In genomic region chr1:226938903-226939438, GRCh38 we compare ENCODE assay signal across 8 cellular contexts. TPM values are rescaled to one million over a fixed set of nuclear protein-coding genes. Genes with fewer than 3 reads are reported as not detected.
DNase-seq lines count a peak whose midpoint lies in the region; ATAC-seq and TF ChIP-seq lines count a peak whose summit lies in the region.

No MANE protein-coding gene starts in this region.

- H3K36me3 Mint-ChIP-seq in activated CD4-positive, alpha-beta T cell treated with anti-CD3 and anti-CD28 coated beads, Interleukin-2, amount 10 ng/mL, durations not matched to agents 24 days and 14 days (ENCODE audit: low read depth), result peaks cover 16% of the 10 kb centered on the region
- H3K36me3 Mint-ChIP-seq in dendritic cell treated with granulocyte-macrophage colony-stimulating factor and Interleukin-4, amounts not matched to agents 40 ng/mL and 50 ng/mL, for 4 days (ENCODE audit: low read depth), result peaks cover 30% of the 10 kb centered on the region

- H3K4me3 ChIP-seq in OCI-LY1 (ENCODE audit: low read depth, low read length, poor library complexity, severe bottlenecking) (peak overlapping the region; percentile 69), mucosa of rectum (ENCODE audit: low read length in 2 of 2) (peak overlapping the region; percentile 77 to 89)

- peak overlapping the region; percentile 93 for H3K4me3 Mint-ChIP-seq in activated CD4-positive, alpha-beta T cell treated with anti-CD3 and anti-CD28 coated beads, Interleukin-2, amount 10 ng/mL, durations not matched to agents 24 days and 14 days
- H3K4me3 Mint-ChIP-seq in dendritic cell treated with granulocyte-macrophage colony-stimulating factor and Interleukin-4, amounts not matched to agents 40 ng/mL and 50 ng/mL, for 4 days, result peak overlapping the region; percentile 82

- ATAC-seq in HG03139 (IDR thresholded peaks at IDR 0.05; ENCODE audit: unreplicated experiment), result no peak

- H2AFZ ChIP-seq in OCI-LY1 (ENCODE audit: low read length), result peak overlapping the region; percentile 17; the same call in 1 of the 2 replicates

- no peaks in the 10 kb centered on the region for H4K20me1 ChIP-seq in OCI-LY1 (ENCODE audit: insufficient read depth, low read length)

- H3K27me3 Mint-ChIP-seq in activated CD4-positive, alpha-beta T cell treated with anti-CD3 and anti-CD28 coated beads, Interleukin-2, amount 10 ng/mL, durations not matched to agents 24 days and 14 days, result no peaks in the 10 kb centered on the region
- no peaks in the 10 kb centered on the region for H3K27me3 Mint-ChIP-seq in dendritic cell treated with granulocyte-macrophage colony-stimulating factor and Interleukin-4, amounts not matched to agents 40 ng/mL and 50 ng/mL, for 4 days

- H3K27me3 ChIP-seq in OCI-LY1 (ENCODE audit: insufficient read depth, low read length), result no peaks in the 10 kb centered on the region
- no peaks in the 10 kb centered on the region for H3K27me3 ChIP-seq in mucosa of rectum (ENCODE audit: control insufficient read depth in 2 of 2, insufficient read depth in 2 of 2, low read length in 2 of 2)

- H3K27ac Mint-ChIP-seq in activated CD4-positive, alpha-beta T cell treated with anti-CD3 and anti-CD28 coated beads, Interleukin-2, amount 10 ng/mL, durations not matched to agents 24 days and 14 days, result peak overlapping the region; percentile 99
- peak overlapping the region; percentile 98 for H3K27ac Mint-ChIP-seq in dendritic cell treated with granulocyte-macrophage colony-stimulating factor and Interleukin-4, amounts not matched to agents 40 ng/mL and 50 ng/mL, for 4 days

- H3K9me2 ChIP-seq in OCI-LY1 (ENCODE audit: low read depth, low read length), result no peaks in the 10 kb centered on the region

- H3F3A ChIP-seq in OCI-LY1 (ENCODE audit: insufficient read depth, low read length), result no peaks in the 10 kb centered on the region

- peak; percentile 64 for DNase-seq in activated CD4-positive, alpha-beta T cell treated with anti-CD3 and anti-CD28 coated beads, Interleukin-2, amount 10 ng/mL, durations not matched to agents 24 days and 14 days
- no peak for DNase-seq in activated CD4-positive, alpha-beta T cell treated with anti-CD3 and anti-CD28 coated beads, Interleukin-2, amount 50 U/mL, for 4 hours
- DNase-seq in activated gamma-delta T cell treated with Interleukin-2 at 50 U/mL for 16 hours, result no peak
- DNase-seq in nucleus accumbens (lab: John Stamatoyannopoulos, UW), result no peak

- H3K9me3 Mint-ChIP-seq in activated CD4-positive, alpha-beta T cell treated with anti-CD3 and anti-CD28 coated beads, Interleukin-2, amount 10 ng/mL, durations not matched to agents 24 days and 14 days, result peaks cover 20% of the 10 kb centered on the region
- peaks cover 19% of the 10 kb centered on the region for H3K9me3 Mint-ChIP-seq in dendritic cell treated with granulocyte-macrophage colony-stimulating factor and Interleukin-4, amounts not matched to agents 40 ng/mL and 50 ng/mL, for 4 days

- H3K4me1 Mint-ChIP-seq in activated CD4-positive, alpha-beta T cell treated with anti-CD3 and anti-CD28 coated beads, Interleukin-2, amount 10 ng/mL, durations not matched to agents 24 days and 14 days, result peaks cover 35% of the 10 kb centered on the region
- peaks cover 55% of the 10 kb centered on the region for H3K4me1 Mint-ChIP-seq in dendritic cell treated with granulocyte-macrophage colony-stimulating factor and Interleukin-4, amounts not matched to agents 40 ng/mL and 50 ng/mL, for 4 days (ENCODE audit: low read depth)

- intact Hi-C loops in activated CD4-positive, alpha-beta T cell treated with anti-CD3 and anti-CD28 coated beads, Interleukin-2, amount 10 ng/mL, durations not matched to agents 24 days and 14 days (cut with micrococcal nuclease), result loop anchor here (1.0 to 10.0 kb wide), 4 partner anchors 24 to 796 kb away; partner anchors contain the start of genes ITPKB, JMJD4 and SNAP47
- intact Hi-C loops in dendritic cell treated with granulocyte-macrophage colony-stimulating factor and Interleukin-4, amounts not matched to agents 40 ng/mL and 50 ng/mL, for 4 days (cut with micrococcal nuclease), result loop anchor here (2.0 kb wide), 1 partner anchor 68 kb away; the partner anchor contains the start of gene PSEN2

- no peak for TF ChIP-seq CTCF in OCI-LY1 (IDR thresholded peaks at IDR 0.05; ENCODE audit: low read length)

- H3K36me3 ChIP-seq in OCI-LY1 (ENCODE audit: insufficient read depth, low read length) (no peaks in the 10 kb centered on the region), mucosa of rectum (ENCODE audit: control insufficient read depth in 2 of 2, insufficient read depth in 2 of 2, low read length in 2 of 2) (no peaks in the 10 kb centered on the region)

- no peaks in the 10 kb centered on the region for H3K79me2 ChIP-seq in OCI-LY1 (ENCODE audit: insufficient read depth, low read length)

- peak overlapping the region; percentile 82 for H3K4me2 ChIP-seq in OCI-LY1 (ENCODE audit: low read length)

- peak overlapping the region; percentile 92 for H3K27ac ChIP-seq in OCI-LY1 (ENCODE audit: low read depth, low read length, poor library complexity, severe bottlenecking)
- peak overlapping the region; percentile 97 to 99 for H3K27ac ChIP-seq in mucosa of rectum (ENCODE audit: low read depth in 2 of 2, low read length in 2 of 2)

- peak overlapping the region; percentile 81 for H3K9ac ChIP-seq in OCI-LY1 (ENCODE audit: low read length)
- H3K9ac ChIP-seq in mucosa of rectum (ENCODE audit: low read depth in 1 of 2, low read length in 2 of 2), result peak overlapping the region; percentile 85 to 95

- H3K9me3 ChIP-seq in OCI-LY1 (ENCODE audit: low read length), result peaks cover 10% of the 10 kb centered on the region; the same call in 1 of the 2 replicates
- H3K9me3 ChIP-seq in mucosa of rectum (ENCODE audit: control insufficient read depth in 2 of 2, low read length in 2 of 2), result no peaks in the 10 kb centered on the region

- H3K4me1 ChIP-seq in OCI-LY1 (ENCODE audit: insufficient read depth, low read length, severe bottlenecking) (peaks cover 32% of the 10 kb centered on the region), mucosa of rectum (ENCODE audit: control insufficient read depth in 2 of 2, insufficient read depth in 2 of 2, low read length in 2 of 2) (peaks cover 31 to 35% of the 10 kb centered on the region in 2 donors)

RNA-seq across cellular contexts. Expression of gene COQ8A, which starts 1.1 kb away (rescaled TPM):
- total RNA-seq in activated CD4-positive, alpha-beta T cell treated with anti-CD3 and anti-CD28 coated beads, Interleukin-2, amount 10 ng/mL, durations not matched to agents 24 days and 14 days, result 27.0 and 35.3 TPM in 2 replicates
